In the genomic region with DNA sequence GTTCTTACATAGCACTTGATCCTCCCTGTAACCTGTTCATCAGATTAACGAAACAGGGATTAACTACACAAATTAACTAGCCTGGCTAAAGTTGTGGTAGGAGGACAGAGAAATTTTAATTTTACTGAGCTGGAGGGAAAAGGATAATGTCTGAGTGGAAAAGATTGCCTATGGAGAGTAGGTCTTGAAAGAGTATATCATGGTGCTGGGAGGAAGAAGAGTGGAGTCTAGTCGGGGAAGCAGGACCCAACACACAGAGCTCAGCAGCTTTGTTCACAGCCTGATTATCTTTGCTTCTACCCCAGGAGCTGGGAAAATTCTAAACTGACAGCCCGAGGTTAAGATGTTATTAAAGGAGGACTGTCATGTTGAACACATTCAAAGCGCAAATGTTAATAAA, we compare ENCODE assay signal across 23 cellular contexts. TPM values are rescaled to one million over a fixed set of nuclear protein-coding genes. Genes with fewer than 3 reads are reported as not detected.
DNase-seq lines count a peak whose midpoint lies in the region; ATAC-seq, FAIRE-seq and TF ChIP-seq lines count a peak whose summit lies in the region.
"Had no signal": no experiment of that assay in that cellular context is flagged by ENCODE, and none has a peak within 500 bp of the region (broad histone marks: within the 10 kb centered on the region; RNA-seq: fewer than 3 reads in every experiment).

No MANE protein-coding gene starts in this region.

- no peaks in the 10 kb centered on the region for H4K20me1 ChIP-seq in K562 (replicated peaks; ENCODE audit: control insufficient read depth, insufficient read depth, low read length)
- H4K20me1 ChIP-seq: BLaER1 treated with 17β-estradiol and CSF1 and Interleukin-3, amounts not matched to agents 10 nM and 100 nM had no signal

- TF ChIP-seq POLR2A in K562 (conservative IDR thresholded peaks at IDR 0.05) (no peak), esophagus squamous epithelium (IDR thresholded peaks at IDR 0.05) (no peak)

- no peak overlapping the region for H3K9ac ChIP-seq in K562 (ENCODE audit: insufficient read depth in 1 of 2, low read depth in 2 of 2, low read length in 2 of 2)
- H3K9ac ChIP-seq: BLaER1 treated with 17β-estradiol and CSF1 and Interleukin-3, amounts not matched to agents 10 nM and 100 nM had no signal

- H3K9me3 ChIP-seq in K562 (replicated peaks; ENCODE audit: control insufficient read depth, insufficient read depth, low read depth, low read length) (peaks cover 4% of the 10 kb centered on the region; the same call in 1 of the 2 replicates), esophagus squamous epithelium (no peaks in the 10 kb centered on the region)
- H3K9me3 ChIP-seq: Caco-2 had no signal

- CTCF ChIA-PET in K562 (lab: Yijun Ruan, JAX; ENCODE audit: low intra/inter-chr PET ratio): no interaction called here

- in situ Hi-C loops in K562 (cut with MboI): no loop called here

- WGBS in K562 (ENCODE audit: insufficient coverage, low coverage, missing lambda C conversion rate): 21% methylated on average over 4 of the region's 4 CpGs
- 70 to 74% methylated on average over 4 of the region's 4 CpGs for WGBS in esophagus squamous epithelium, 2 donors

- H3K79me2 ChIP-seq in K562 (ENCODE audit: control insufficient read depth, insufficient read depth, low read length): no peaks in the 10 kb centered on the region

- no peak overlapping the region for H3K4me2 ChIP-seq in K562 (ENCODE audit: insufficient read depth, low read length)
- H3K4me2 ChIP-seq: A549; BLaER1 treated with 17β-estradiol and CSF1 and Interleukin-3, amounts not matched to agents 10 nM and 100 nM had no signal

- no peak overlapping the region for H3K27ac ChIP-seq in K562 (ENCODE audit: extremely low read depth, low read depth, low read length)
- no peak overlapping the region for H3K27ac ChIP-seq in esophagus squamous epithelium
- H3K27ac ChIP-seq: 22Rv1; A549; BLaER1 treated with 17β-estradiol and CSF1 and Interleukin-3, amounts not matched to agents 10 nM and 100 nM; C4-2B had no signal

- no peaks in the 10 kb centered on the region for H3K9me1 ChIP-seq in K562 (ENCODE audit: control insufficient read depth, insufficient read depth, low read length)

- no peak for TF ChIP-seq EP300 in K562 (IDR thresholded peaks at IDR 0.05; ENCODE audit: low read length)

- ATAC-seq in K562: peak; percentile 59
- ATAC-seq: A549; CD8-positive, alpha-beta T cell had no signal

- no TSS peak for BruUV-seq in K562 (replicated peaks; lab: Mats Ljungman, UMichigan)

- FAIRE-seq in D721Med (lab: Jason Lieb, UNC) (peak; percentile 44), K562 (lab: Jason Lieb, UNC) (no peak)
- FAIRE-seq: A549, G401.6, GM12891, GM19239 had no signal

- TF ChIP-seq CTCF in D721Med (IDR thresholded peaks at IDR 0.05; ENCODE audit: insufficient read depth, missing control alignments) (no peak), K562 (IDR thresholded peaks at IDR 0.05 in 2 of 3, conservative IDR thresholded peaks at IDR 0.05 in 1 of 3; ENCODE audit: insufficient read depth in 2 of 3, low read depth in 1 of 3, low read length in 3 of 3) (no peak), esophagus squamous epithelium (IDR thresholded peaks at IDR 0.05) (no peak)

- peak; percentile 51 for DNase-seq in NCI-H82 (lab: John Stamatoyannopoulos, UW)
- DNase-seq in NCI-H82 treated with DMSO at 0.1 percent for 48 hours (lab: John Stamatoyannopoulos, UW; ENCODE audit: unreplicated experiment): no peak
- no peak for DNase-seq in D721Med (ENCODE audit: insufficient read length, low spot score)
- DNase-seq in K562 (ENCODE audit: extremely low read depth in 1 of 4, low spot score in 3 of 4): no peak
- DNase-seq in esophagus squamous epithelium (lab: John Stamatoyannopoulos, UW): no peak
- DNase-seq: AML-193; Caco-2; Calu3; CD4-positive, alpha-beta T cell; CD8-positive, alpha-beta T cell; DMS 273 treated with DMSO at 0.1 percent for 48 hours; DMS153; DMS53; DMS79; DND-41; GF-D8 had no signal

- H3K4me3 ChIP-seq in K562: no peak overlapping the region
- no peak overlapping the region for H3K4me3 ChIP-seq in esophagus squamous epithelium
- H3K4me3 ChIP-seq: A549; BLaER1 treated with 17β-estradiol and CSF1 and Interleukin-3, amounts not matched to agents 10 nM and 100 nM had no signal

- POLR2A ChIA-PET in K562 (lab: Yijun Ruan, JAX): interaction anchor here (0.6 to 1.4 kb wide), 3 partner anchors 9 to 143 kb away, joined by 3 to 4 read pairs (median 3); no protein-coding TSS in a partner anchor

- TF ChIP-seq RAD21 in K562 (CRISPR knock-in tag; conservative IDR thresholded peaks at IDR 0.05 in 1 of 2, IDR thresholded peaks at IDR 0.05 in 1 of 2): no peak

- intact Hi-C loops in K562 (cut with micrococcal nuclease): no loop called here
- intact Hi-C loops in esophagus squamous epithelium (cut with DNase I): no loop called here

- no peaks in the 10 kb centered on the region for H3K36me3 ChIP-seq in K562 (ENCODE audit: control insufficient read depth, insufficient read depth, low read length)
- no peaks in the 10 kb centered on the region for H3K36me3 ChIP-seq in esophagus squamous epithelium
- H3K36me3 ChIP-seq: BLaER1 treated with 17β-estradiol and CSF1 and Interleukin-3, amounts not matched to agents 10 nM and 100 nM had no signal

- peaks cover 2 to 4% of the 10 kb centered on the region in 2 experiments; a peak in 2 of 5 replicates for H3K4me1 ChIP-seq in K562 (replicated peaks in 1 of 2; ENCODE audit: control insufficient read depth in 2 of 2, insufficient read depth in 2 of 2, low read length in 2 of 2)
- peaks cover 0 to 8% (median 5%) of the 10 kb centered on the region in 3 donors for H3K4me1 ChIP-seq in esophagus squamous epithelium
- H3K4me1 ChIP-seq: Caco-2 had no signal

- no peak overlapping the region for H2AFZ ChIP-seq in K562 (ENCODE audit: low read depth, low read length)

- H3K27me3 ChIP-seq in K562 (ENCODE audit: control insufficient read depth in 2 of 2, insufficient read depth in 2 of 2, low read length in 2 of 2) (peaks cover 7 to 12% of the 10 kb centered on the region in 2 experiments; a peak in 2 of 5 replicates), esophagus squamous epithelium (peaks cover 0 to 40% (median 0%) of the 10 kb centered on the region in 4 donors)

TF ChIP-seq in K562, 482 proteins besides CTCF, POLR2A, EP300 and RAD21 (continues in another document):
- TF ChIP-seq HDGF (IDR thresholded peaks at IDR 0.05) (no peak), FOXM1 (IDR thresholded peaks at IDR 0.05; ENCODE audit: low read depth) (no peak), FOXM1 (CRISPR knock-in tag; IDR thresholded peaks at IDR 0.05; ENCODE audit: low read depth) (no peak), ARID1B (IDR thresholded peaks at IDR 0.05) (no peak), KDM5B (IDR thresholded peaks at IDR 0.05; ENCODE audit: insufficient replicate concordance, low read depth, low read length) (no peak), MCM7 (IDR thresholded peaks at IDR 0.05) (0 out of 4 replicates have a peak, but pooled peaks of 1 of the 2 experiments have one; percentile 55), ZBTB2 (IDR thresholded peaks at IDR 0.05) (no peak), ZNF174 (CRISPR knock-in tag; IDR thresholded peaks at IDR 0.05) (no peak), SIN3A (IDR thresholded peaks at IDR 0.05; ENCODE audit: borderline replicate concordance in 2 of 2, control insufficient read depth in 1 of 2, low read depth in 2 of 2, low read length in 2 of 2) (no peak), FOXA1 (IDR thresholded peaks at IDR 0.05; ENCODE audit: borderline replicate concordance) (no peak), MCM3 (IDR thresholded peaks at IDR 0.05) (no peak), FOS (IDR thresholded peaks at IDR 0.05; ENCODE audit: extremely low read depth, insufficient read length) (no peak)
- TF ChIP-seq, protein P1, sequence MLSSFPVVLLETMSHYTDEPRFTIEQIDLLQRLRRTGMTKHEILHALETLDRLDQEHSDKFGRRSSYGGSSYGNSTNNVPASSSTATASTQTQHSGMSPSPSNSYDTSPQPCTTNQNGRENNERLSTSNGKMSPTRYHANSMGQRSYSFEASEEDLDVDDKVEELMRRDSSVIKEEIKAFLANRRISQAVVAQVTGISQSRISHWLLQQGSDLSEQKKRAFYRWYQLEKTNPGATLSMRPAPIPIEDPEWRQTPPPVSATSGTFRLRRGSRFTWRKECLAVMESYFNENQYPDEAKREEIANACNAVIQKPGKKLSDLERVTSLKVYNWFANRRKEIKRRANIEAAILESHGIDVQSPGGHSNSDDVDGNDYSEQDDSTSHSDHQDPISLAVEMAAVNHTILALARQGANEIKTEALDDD (IDR thresholded peaks at IDR 0.05): peak; percentile 57; the same call in 1 of the 2 replicates

RNA-seq across cellular contexts. Expression of gene KDM7A, which starts 6.1 kb away (rescaled TPM):
- total RNA-seq in K562 (2011; cell fraction: chromatin; rRNA removed; ENCODE audit: low replicate concordance): 15.5 and 30.7 TPM in 2 replicates
- total RNA-seq in K562 (2011; cell fraction: nucleolus; rRNA removed): 5.2 and 9.6 TPM in 2 replicates
- total RNA-seq in K562 (2011; cell fraction: nucleoplasm; rRNA removed): 11.7 and 17.5 TPM in 2 replicates
- total RNA-seq in K562 (2014; rRNA removed) (7.4 and 8.4 TPM in 2 replicates), K562 (2014; rRNA removed; fragmentation: Illumina TruSeq; extraction: Trizol) (7.0 and 8.2 TPM in 2 replicates), K562 (2015; rRNA removed; fragmentation: Illumina TruSeq; extraction: Trizol) (3.5 and 4.1 TPM in 2 replicates), K562 (2021) (7.6 and 7.8 TPM in 2 replicates), esophagus squamous epithelium (10 to 100 TPM; 11.5 to 28.3 (median 19.9) TPM)
- polyA plus RNA-seq in K562 (2011; rRNA removed) (6.4 and 7.6 TPM in 2 replicates), K562 (2014; fragmentation: Illumina TruSeq; extraction: Trizol) (8.3 and 10.3 TPM in 2 replicates), K562 (2014; fragmentation: Nextera tagmentation; extraction: Ambion mirVana) (1 to 10 TPM in 1 of 2 experiments, under 1 TPM in 1; 0.90 to 1.3 TPM), K562 (2014; rRNA removed) (4.4 and 6.7 TPM in 2 replicates)
- polyA plus RNA-seq in K562 (2011; cell fraction: cytosol; rRNA removed): 2.1 and 3.7 TPM in 2 replicates
- polyA plus RNA-seq in K562 (2011; cell fraction: nucleus; rRNA removed): 15.0 and 21.3 TPM in 2 replicates
- polyA plus RNA-seq in K562 (2012): 2.9 and 5.2 TPM in 2 replicates
- polyA minus RNA-seq in K562 (2011; rRNA and poly(A)+ RNA removed): 21.0 and 23.1 TPM in 2 replicates
- polyA minus RNA-seq in K562 (2011; cell fraction: cytosol; rRNA and poly(A)+ RNA removed): 7.3 and 9.8 TPM in 2 replicates
- polyA minus RNA-seq in K562 (2011; cell fraction: nucleus; rRNA and poly(A)+ RNA removed): 9.2 and 16.3 TPM in 2 replicates
